ENCODE assay signal across 1 cellular context in the genomic region with DNA sequence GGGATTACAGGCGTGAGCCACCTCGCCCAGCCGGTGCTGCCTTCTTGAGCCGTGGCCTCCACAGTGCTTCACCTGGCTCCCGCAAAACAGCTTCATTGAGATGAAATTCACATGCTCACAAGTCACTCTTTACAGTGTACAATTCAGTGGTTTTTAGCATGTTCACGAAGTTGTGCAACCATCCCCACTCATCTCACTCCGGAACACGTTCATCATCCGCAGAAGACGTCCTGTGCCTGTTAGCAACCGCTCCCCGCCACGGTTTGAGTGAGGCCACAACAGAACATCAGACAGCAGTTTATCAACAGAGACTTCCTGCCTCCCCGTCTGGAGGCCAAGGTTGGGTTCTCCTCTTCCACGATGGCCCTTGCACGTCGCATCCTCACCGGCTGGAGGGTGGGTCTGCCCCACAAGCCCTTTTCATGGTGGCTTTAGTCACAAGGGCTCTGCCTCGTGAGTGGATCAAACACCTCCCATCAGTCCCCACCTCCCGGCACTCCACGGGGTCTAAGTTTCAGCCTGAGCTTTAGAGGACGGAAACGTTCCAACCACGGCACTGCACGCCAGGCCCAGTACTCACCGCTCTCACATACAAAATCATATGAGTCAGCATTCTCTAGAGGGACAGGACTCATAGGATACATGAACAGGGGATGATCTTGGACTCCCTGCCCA.
TF ChIP-seq lines count a peak whose summit lies in the region.

No MANE protein-coding gene starts in this region.

TF ChIP-seq in GM23338, 12 proteins besides CTCF, POLR2A, EP300 and RAD21 (continued from another document):
- TF ChIP-seq REST (IDR thresholded peaks at IDR 0.05; ENCODE audit: unreplicated experiment) (no peak), NANOG (IDR thresholded peaks at IDR 0.05; ENCODE audit: borderline replicate concordance) (no peak), JUNB (IDR thresholded peaks at IDR 0.05; ENCODE audit: unreplicated experiment) (no peak), POLR2AphosphoS5 (IDR thresholded peaks at IDR 0.05; ENCODE audit: low read depth) (no peak), ZNF331 (CRISPR knock-in tag; IDR thresholded peaks at IDR 0.05; ENCODE audit: low read depth) (no peak), EZH2 (IDR thresholded peaks at IDR 0.05; ENCODE audit: low read depth, unreplicated experiment) (no peak), ETS1 (IDR thresholded peaks at IDR 0.05) (no peak), STAT1 (IDR thresholded peaks at IDR 0.05; ENCODE audit: unreplicated experiment) (no peak), EZH2phosphoT487 (IDR thresholded peaks at IDR 0.05; ENCODE audit: unreplicated experiment) (no peak)
